ENCODE assay signal across 8 cellular contexts in genomic region chr11:100687032-100687629, GRCh38. TPM values are rescaled to one million over a fixed set of nuclear protein-coding genes. Genes with fewer than 3 reads are reported as not detected.
DNase-seq lines count a peak whose midpoint lies in the region; ATAC-seq and TF ChIP-seq lines count a peak whose summit lies in the region.

TSS of gene ARHGAP42 (plus strand) at chr11:100687288. CDS start at chr11:100687679, 391 bp downstream.

- H3K36me3 ChIP-seq in SJSA1, result peaks cover 6% of the 10 kb centered on the region; the same call in 1 of the 2 replicates

- DNase-seq in D341Med (ENCODE audit: low spot score) (peak; percentile 81), SJSA1 (ENCODE audit: low read depth in 1 of 2, low spot score in 2 of 2) (peak; percentile 48 to 63), coronary artery (ENCODE audit: low spot score) (peak; percentile 80), left colon (peak; percentile 69 to 74), NCI-H187 treated with DMSO at 0.1 percent for 48 hours (lab: John Stamatoyannopoulos, UW) (no peak)
- DNase-seq in stimulated activated CD8-positive, alpha-beta memory T cell treated with anti-CD3 and anti-CD28 coated beads, Interleukin-2, amount 100 ng/mL, for 48 hours (ENCODE audit: low read depth in 2 of 2), result peak; percentile 27 to 41

- no peak for TF ChIP-seq CTCF in coronary artery (IDR thresholded peaks at IDR 0.05)

- H3K4me3 ChIP-seq in SJSA1, result peak within 1 kb of the TSS; percentile 89
- H3K4me3 ChIP-seq in coronary artery, result peak within 1 kb of the TSS; percentile 83

- H3K27ac ChIP-seq in SJSA1 (peak within 1 kb of the TSS; percentile 62), coronary artery (peak within 1 kb of the TSS; percentile 66 to 87)

- no peaks in the 10 kb centered on the region for H3K27me3 ChIP-seq in SJSA1 (replicated peaks)

- H3K9me3 ChIP-seq in SJSA1 (replicated peaks), result no peaks in the 10 kb centered on the region

- H3K4me1 ChIP-seq in SJSA1 (replicated peaks), result peaks cover 19% of the 10 kb centered on the region

- ATAC-seq in GM19324 (IDR thresholded peaks at IDR 0.05; ENCODE audit: low FRiP score, unreplicated experiment) (peak; percentile 83), HG03342 (IDR thresholded peaks at IDR 0.05; ENCODE audit: unreplicated experiment) (peak; percentile 78), left colon (peak; percentile 75)

- intact Hi-C loops in left colon (cut with DNase I, micrococcal nuclease), result loop anchor here in 1 of 2 donors (10.0 kb wide), 1 partner anchor 168 kb away; no protein-coding TSS in a partner anchor

RNA-seq across cellular contexts. Expression of gene ARHGAP42, which starts in this region (rescaled TPM):
- total RNA-seq in SJSA1 (2014; rRNA removed; shearing (Covaris generic)), result 17.2 and 20.3 TPM in 2 replicates
- total RNA-seq in left colon, result 10 to 100 TPM; 29.0 to 44.8 TPM
